Comparison of ENCODE assay signal across 10 cellular contexts in genomic region chr1:25699501-25700089, GRCh38.
DNase-seq lines count a peak whose midpoint lies in the region; ATAC-seq and TF ChIP-seq lines count a peak whose summit lies in the region.
"Had no signal": no experiment of that assay in that cellular context is flagged by ENCODE, and none has a peak within 500 bp of the region (broad histone marks: within the 10 kb centered on the region; RNA-seq: fewer than 3 reads in every experiment).

No MANE protein-coding gene starts in this region.

- H3K36me3 ChIP-seq in vagina = no peaks in the 10 kb centered on the region

- no peak for TF ChIP-seq POLR2A in vagina (IDR thresholded peaks at IDR 0.05)

- H3K9me3 ChIP-seq in vagina = no peaks in the 10 kb centered on the region

- TF ChIP-seq CTCF in activated CD8-positive, alpha-beta T cell treated with anti-CD3 and anti-CD28 coated beads for 36 hours (IDR thresholded peaks at IDR 0.05) = no peak
- TF ChIP-seq CTCF in fibroblast of mammary gland (conservative IDR thresholded peaks at IDR 0.05; ENCODE audit: control insufficient read depth, insufficient read depth, low read depth, low read length) = no peak
- no peak for TF ChIP-seq CTCF in vagina (IDR thresholded peaks at IDR 0.05)

- H3K27me3 ChIP-seq in vagina = no peaks in the 10 kb centered on the region

- peak; percentile 30 for DNase-seq in activated CD8-positive, alpha-beta T cell treated with anti-CD3 and anti-CD28 coated beads for 36 hours
- no peak for DNase-seq in activated CD8-positive, alpha-beta T cell treated with anti-CD3 and anti-CD28 coated beads, Interleukin-2, amount 10 ng/mL, durations not matched to agents 7 days and 5 days
- DNase-seq in fibroblast of mammary gland (ENCODE audit: low read depth) (peak; percentile 34), occipital lobe (lab: John Stamatoyannopoulos, UW) (peak; percentile 45), vagina (ENCODE audit: extremely low spot score in 2 of 2) (no peak), NCI-H1930 (lab: John Stamatoyannopoulos, UW) (no peak), iPS-NIHi7 (ENCODE audit: extremely low spot score) (no peak), SW480 (ENCODE audit: low spot score) (no peak)
- DNase-seq: activated B cell treated with CpG ODN at 0.5 μM for 24 hours; activated naive CD4-positive, alpha-beta T cell treated with Interleukin-2 at 50 U/mL for 16 hours had no signal

- intact Hi-C loops in activated CD8-positive, alpha-beta T cell treated with anti-CD3 and anti-CD28 coated beads for 36 hours (cut with micrococcal nuclease) = loop anchor here (10.0 kb wide), 1 partner anchor 155 kb away; the partner anchor contains the start of gene LDLRAP1
- intact Hi-C loops in vagina (cut with DNase I) = loop anchor here (5.0 to 10.0 kb wide), 2 partner anchors 82 to 95 kb away; partner anchors contain the start of gene MAN1C1

- H3K9me3 Mint-ChIP-seq in activated CD8-positive, alpha-beta T cell treated with anti-CD3 and anti-CD28 coated beads for 36 hours = no peaks in the 10 kb centered on the region
- H3K9me3 Mint-ChIP-seq in activated CD8-positive, alpha-beta T cell treated with anti-CD3 and anti-CD28 coated beads, Interleukin-2, amount 10 ng/mL, durations not matched to agents 7 days and 5 days (ENCODE audit: insufficient read depth) = peaks cover 3% of the 10 kb centered on the region
- H3K9me3 Mint-ChIP-seq: activated B cell treated with CpG ODN at 0.5 μM for 24 hours had no signal

- peaks cover 48% of the 10 kb centered on the region for H3K4me1 Mint-ChIP-seq in activated CD8-positive, alpha-beta T cell treated with anti-CD3 and anti-CD28 coated beads for 36 hours (ENCODE audit: low read depth)
- H3K4me1 Mint-ChIP-seq in activated CD8-positive, alpha-beta T cell treated with anti-CD3 and anti-CD28 coated beads, Interleukin-2, amount 10 ng/mL, durations not matched to agents 7 days and 5 days (ENCODE audit: low read depth) = peaks cover 36% of the 10 kb centered on the region
- H3K4me1 Mint-ChIP-seq: activated B cell treated with CpG ODN at 0.5 μM for 24 hours had no signal

- ATAC-seq in activated CD8-positive, alpha-beta T cell treated with anti-CD3 and anti-CD28 coated beads for 36 hours = no peak
- ATAC-seq in activated CD8-positive, alpha-beta T cell treated with anti-CD3 and anti-CD28 coated beads, Interleukin-2, amount 10 ng/mL, durations not matched to agents 7 days and 5 days = no peak

- CTCF ChIA-PET in activated CD8-positive, alpha-beta T cell treated with anti-CD3 and anti-CD28 coated beads for 36 hours (lab: Charles Lee) = interaction anchor here (1.8 kb wide), 2 partner anchors 81 to 96 kb away, joined by 5 to 12 read pairs; no protein-coding TSS in a partner anchor
- CTCF ChIA-PET in activated CD8-positive, alpha-beta T cell treated with anti-CD3 and anti-CD28 coated beads, Interleukin-2, amount 10 ng/mL, durations not matched to agents 7 days and 5 days (lab: Charles Lee) = no interaction called here

- peaks cover 98% of the 10 kb centered on the region for H3K4me1 ChIP-seq in vagina

- no peak overlapping the region for H3K27ac Mint-ChIP-seq in activated CD8-positive, alpha-beta T cell treated with anti-CD3 and anti-CD28 coated beads for 36 hours
- no peak overlapping the region for H3K27ac Mint-ChIP-seq in activated CD8-positive, alpha-beta T cell treated with anti-CD3 and anti-CD28 coated beads, Interleukin-2, amount 10 ng/mL, durations not matched to agents 7 days and 5 days
- H3K27ac Mint-ChIP-seq: activated B cell treated with CpG ODN at 0.5 μM for 24 hours had no signal

- POLR2A ChIA-PET in activated CD8-positive, alpha-beta T cell treated with anti-CD3 and anti-CD28 coated beads for 36 hours (lab: Charles Lee) = no interaction called here
- POLR2A ChIA-PET in activated CD8-positive, alpha-beta T cell treated with anti-CD3 and anti-CD28 coated beads, Interleukin-2, amount 10 ng/mL, durations not matched to agents 7 days and 5 days (lab: Charles Lee) = no interaction called here

- peaks cover 3% of the 10 kb centered on the region for H3K36me3 Mint-ChIP-seq in activated CD8-positive, alpha-beta T cell treated with anti-CD3 and anti-CD28 coated beads for 36 hours (ENCODE audit: low read depth)
- H3K36me3 Mint-ChIP-seq in activated CD8-positive, alpha-beta T cell treated with anti-CD3 and anti-CD28 coated beads, Interleukin-2, amount 10 ng/mL, durations not matched to agents 7 days and 5 days (ENCODE audit: low read depth) = peaks cover 7% of the 10 kb centered on the region

- H3K4me3 Mint-ChIP-seq in activated CD8-positive, alpha-beta T cell treated with anti-CD3 and anti-CD28 coated beads for 36 hours = no peak overlapping the region
- H3K4me3 Mint-ChIP-seq in activated CD8-positive, alpha-beta T cell treated with anti-CD3 and anti-CD28 coated beads, Interleukin-2, amount 10 ng/mL, durations not matched to agents 7 days and 5 days = no peak overlapping the region
- H3K4me3 Mint-ChIP-seq: activated B cell treated with CpG ODN at 0.5 μM for 24 hours had no signal

- no peak overlapping the region for H3K4me3 ChIP-seq in fibroblast of mammary gland (ENCODE audit: control insufficient read depth, low read depth, low read length)
- no peak overlapping the region for H3K4me3 ChIP-seq in vagina

- no peaks in the 10 kb centered on the region for H3K27me3 Mint-ChIP-seq in activated CD8-positive, alpha-beta T cell treated with anti-CD3 and anti-CD28 coated beads for 36 hours
- peaks cover 3% of the 10 kb centered on the region for H3K27me3 Mint-ChIP-seq in activated CD8-positive, alpha-beta T cell treated with anti-CD3 and anti-CD28 coated beads, Interleukin-2, amount 10 ng/mL, durations not matched to agents 7 days and 5 days (ENCODE audit: low read depth)

- H3K27ac ChIP-seq in vagina = peak overlapping the region; percentile 85

Comparison
In these comparisons a context has a peak if more than half of its experiments do, and no peak if none do; other contexts are left out.
1. DNase-seq: peak in activated CD8-positive, alpha-beta T cell treated with anti-CD3 and anti-CD28 coated beads for 36 hours (single experiment), fibroblast of mammary gland (single experiment) and occipital lobe (single experiment); none in activated CD8-positive, alpha-beta T cell treated with anti-CD3 and anti-CD28 coated beads, Interleukin-2, amount 10 ng/mL, durations not matched to agents 7 days and 5 days (single experiment), vagina (0 of 2), NCI-H1930 (0 of 2), iPS-NIHi7 (single experiment) and SW480 (single experiment).